In genomic region chr5:120062515-120062917, GRCh38 we compare ENCODE assay signal across 18 cellular contexts.
A peak's percentile ranks its signal among the peaks of the same experiment; 100 is the strongest.
DNase-seq lines count a peak whose midpoint lies in the region; ATAC-seq, FAIRE-seq and TF ChIP-seq lines count a peak whose summit lies in the region.
"Had no signal": no experiment of that assay in that cellular context is flagged by ENCODE, and none has a peak within 500 bp of the region (broad histone marks: within the 10 kb centered on the region; RNA-seq: fewer than 3 reads in every experiment).

No MANE protein-coding gene starts in this region.

- ATAC-seq in GM19395 (IDR thresholded peaks at IDR 0.05; ENCODE audit: unreplicated experiment) = no peak

- TF ChIP-seq CTCF in AG10803 (conservative IDR thresholded peaks at IDR 0.05; ENCODE audit: low read length) (no peak), choroid plexus epithelial cell (conservative IDR thresholded peaks at IDR 0.05; ENCODE audit: low read depth, low read length) (no peak)

- DNase-seq in AG10803 (ENCODE audit: low read depth) = peak; percentile 79
- peak; percentile 10 for DNase-seq in HTR-8/SVneo (ENCODE audit: insufficient read length, low spot score)
- DNase-seq in choroid plexus epithelial cell (ENCODE audit: low read depth) = peak; percentile 46
- peak; percentile 53 for DNase-seq in kidney tubule cell (ENCODE audit: low spot score)
- DNase-seq in ureter (ENCODE audit: low spot score) = no peak
- no peak for DNase-seq in HPDE6-E6E7 (ENCODE audit: extremely low spot score)
- DNase-seq in UCSD-AML1 (lab: John Stamatoyannopoulos, UW; ENCODE audit: unreplicated experiment) = no peak
- DNase-seq: activated CD4-positive, alpha-beta memory T cell treated with anti-CD3 and anti-CD28 coated beads, Interleukin-2, amount 10 ng/mL, durations not matched to agents 7 days and 5 days; DMS 273 treated with DMSO at 0.1 percent for 48 hours; erythroblast; hypothalamus; NCI-H187 treated with DMSO at 0.1 percent for 48 hours; OCI-M1; stimulated activated CD4-positive, alpha-beta T cell treated with anti-CD3 and anti-CD28 coated beads, Interleukin-12 subunit alpha, Interleukin-12 subunit beta, amount 100 ng/mL, for 4 hours; stimulated activated naive CD4-positive, alpha-beta T cell; upper lobe of left lung had no signal

- H3K4me3 ChIP-seq in AG10803 (ENCODE audit: low read length) (no peak overlapping the region), choroid plexus epithelial cell (ENCODE audit: low read depth, low read length) (no peak overlapping the region)
- H3K4me3 ChIP-seq: coronary artery, upper lobe of left lung had no signal

- no peak for FAIRE-seq in HTR-8/SVneo (lab: Jason Lieb, UNC)

Comparison
In these comparisons a context has a peak if more than half of its experiments do, and no peak if none do; other contexts are left out.
1. DNase-seq: peak in AG10803 (single experiment), HTR-8/SVneo (single experiment), choroid plexus epithelial cell (single experiment) and kidney tubule cell (single experiment); none in ureter (single experiment), HPDE6-E6E7 (single experiment) and UCSD-AML1 (single experiment).